ENCODE assay signal across 1 cellular context in genomic region chr14:75864352-75864751, GRCh38.
TF ChIP-seq lines count a peak whose summit lies in the region.

No MANE protein-coding gene starts in this region.

TF ChIP-seq in HEK293, 187 proteins besides CTCF, POLR2A, EP300 and RAD21 (continued from another document):
- TF ChIP-seq ZNF121 (tag by site-specific recombination; IDR thresholded peaks at IDR 0.05) (no peak), ZNF621 (tag by site-specific recombination; IDR thresholded peaks at IDR 0.05) (no peak), ZNF23 (tag by site-specific recombination; IDR thresholded peaks at IDR 0.05; ENCODE audit: borderline replicate concordance) (no peak), ZNF292 (tag by site-specific recombination; IDR thresholded peaks at IDR 0.05; ENCODE audit: borderline replicate concordance, low read depth) (no peak)
